ENCODE assay signal across 3 cellular contexts in genomic region chr19:1482361-1483066, GRCh38.
A peak's percentile ranks its signal among the peaks of the same experiment; 100 is the strongest.
TF ChIP-seq lines count a peak whose summit lies in the region.

No MANE protein-coding gene starts in this region.

TF ChIP-seq in SK-N-SH, 30 proteins besides CTCF, POLR2A, EP300 and RAD21:
- TF ChIP-seq, protein P1, sequence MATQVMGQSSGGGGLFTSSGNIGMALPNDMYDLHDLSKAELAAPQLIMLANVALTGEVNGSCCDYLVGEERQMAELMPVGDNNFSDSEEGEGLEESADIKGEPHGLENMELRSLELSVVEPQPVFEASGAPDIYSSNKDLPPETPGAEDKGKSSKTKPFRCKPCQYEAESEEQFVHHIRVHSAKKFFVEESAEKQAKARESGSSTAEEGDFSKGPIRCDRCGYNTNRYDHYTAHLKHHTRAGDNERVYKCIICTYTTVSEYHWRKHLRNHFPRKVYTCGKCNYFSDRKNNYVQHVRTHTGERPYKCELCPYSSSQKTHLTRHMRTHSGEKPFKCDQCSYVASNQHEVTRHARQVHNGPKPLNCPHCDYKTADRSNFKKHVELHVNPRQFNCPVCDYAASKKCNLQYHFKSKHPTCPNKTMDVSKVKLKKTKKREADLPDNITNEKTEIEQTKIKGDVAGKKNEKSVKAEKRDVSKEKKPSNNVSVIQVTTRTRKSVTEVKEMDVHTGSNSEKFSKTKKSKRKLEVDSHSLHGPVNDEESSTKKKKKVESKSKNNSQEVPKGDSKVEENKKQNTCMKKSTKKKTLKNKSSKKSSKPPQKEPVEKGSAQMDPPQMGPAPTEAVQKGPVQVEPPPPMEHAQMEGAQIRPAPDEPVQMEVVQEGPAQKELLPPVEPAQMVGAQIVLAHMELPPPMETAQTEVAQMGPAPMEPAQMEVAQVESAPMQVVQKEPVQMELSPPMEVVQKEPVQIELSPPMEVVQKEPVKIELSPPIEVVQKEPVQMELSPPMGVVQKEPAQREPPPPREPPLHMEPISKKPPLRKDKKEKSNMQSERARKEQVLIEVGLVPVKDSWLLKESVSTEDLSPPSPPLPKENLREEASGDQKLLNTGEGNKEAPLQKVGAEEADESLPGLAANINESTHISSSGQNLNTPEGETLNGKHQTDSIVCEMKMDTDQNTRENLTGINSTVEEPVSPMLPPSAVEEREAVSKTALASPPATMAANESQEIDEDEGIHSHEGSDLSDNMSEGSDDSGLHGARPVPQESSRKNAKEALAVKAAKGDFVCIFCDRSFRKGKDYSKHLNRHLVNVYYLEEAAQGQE (IDR thresholded peaks at IDR 0.05; ENCODE audit: low read depth, low read length): no peak
- TF ChIP-seq, protein P2, sequence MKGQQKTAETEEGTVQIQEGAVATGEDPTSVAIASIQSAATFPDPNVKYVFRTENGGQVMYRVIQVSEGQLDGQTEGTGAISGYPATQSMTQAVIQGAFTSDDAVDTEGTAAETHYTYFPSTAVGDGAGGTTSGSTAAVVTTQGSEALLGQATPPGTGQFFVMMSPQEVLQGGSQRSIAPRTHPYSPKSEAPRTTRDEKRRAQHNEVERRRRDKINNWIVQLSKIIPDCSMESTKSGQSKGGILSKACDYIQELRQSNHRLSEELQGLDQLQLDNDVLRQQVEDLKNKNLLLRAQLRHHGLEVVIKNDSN (IDR thresholded peaks at IDR 0.05; ENCODE audit: borderline replicate concordance, low read depth): no peak
- no peak for TF ChIP-seq RCOR1 (IDR thresholded peaks at IDR 0.05; ENCODE audit: low read length)
- no peak for TF ChIP-seq GATA2 (CRISPR knock-in tag; IDR thresholded peaks at IDR 0.05)
- no peak for TF ChIP-seq FOXM1 (IDR thresholded peaks at IDR 0.05; ENCODE audit: low read depth)
- no peak for TF ChIP-seq TEAD4 (IDR thresholded peaks at IDR 0.05; ENCODE audit: borderline replicate concordance, insufficient read depth)
- no peak for TF ChIP-seq TCF12 (IDR thresholded peaks at IDR 0.05)
- TF ChIP-seq MEF2A (IDR thresholded peaks at IDR 0.05; ENCODE audit: borderline replicate concordance, low read depth): no peak

TF ChIP-seq in SK-N-SH treated with all-trans-retinoic acid at 6 μM for 48 hours, 23 proteins besides CTCF, POLR2A, EP300 and RAD21 (continued from another document):
- TF ChIP-seq, protein P3, sequence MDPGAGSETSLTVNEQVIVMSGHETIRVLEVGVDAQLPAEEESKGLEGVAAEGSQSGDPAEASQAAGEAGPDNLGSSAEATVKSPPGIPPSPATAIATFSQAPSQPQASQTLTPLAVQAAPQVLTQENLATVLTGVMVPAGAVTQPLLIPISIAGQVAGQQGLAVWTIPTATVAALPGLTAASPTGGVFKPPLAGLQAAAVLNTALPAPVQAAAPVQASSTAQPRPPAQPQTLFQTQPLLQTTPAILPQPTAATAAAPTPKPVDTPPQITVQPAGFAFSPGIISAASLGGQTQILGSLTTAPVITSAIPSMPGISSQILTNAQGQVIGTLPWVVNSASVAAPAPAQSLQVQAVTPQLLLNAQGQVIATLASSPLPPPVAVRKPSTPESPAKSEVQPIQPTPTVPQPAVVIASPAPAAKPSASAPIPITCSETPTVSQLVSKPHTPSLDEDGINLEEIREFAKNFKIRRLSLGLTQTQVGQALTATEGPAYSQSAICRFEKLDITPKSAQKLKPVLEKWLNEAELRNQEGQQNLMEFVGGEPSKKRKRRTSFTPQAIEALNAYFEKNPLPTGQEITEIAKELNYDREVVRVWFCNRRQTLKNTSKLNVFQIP (CRISPR knock-in tag; IDR thresholded peaks at IDR 0.05; ENCODE audit: borderline replicate concordance, low read depth): no peak
- TF ChIP-seq SNAI2 (CRISPR knock-in tag; IDR thresholded peaks at IDR 0.05) (no peak), CSDC2 (CRISPR knock-in tag; IDR thresholded peaks at IDR 0.05) (no peak), ZFP3 (CRISPR knock-in tag; IDR thresholded peaks at IDR 0.05) (no peak), ZNF70 (CRISPR knock-in tag; IDR thresholded peaks at IDR 0.05) (no peak), ZNF565 (CRISPR knock-in tag; conservative IDR thresholded peaks at IDR 0.05; ENCODE audit: low read depth) (no peak)

TF ChIP-seq in HEK293, 187 proteins besides CTCF, POLR2A, EP300 and RAD21 (continued from another document):
- TF ChIP-seq, protein P1 (tag by site-specific recombination; IDR thresholded peaks at IDR 0.05): peak; percentile 56; the same call in 1 of the 2 replicates
- TF ChIP-seq ZNF473 (tag by site-specific recombination; IDR thresholded peaks at IDR 0.05) (no peak), ZSCAN30 (tag by site-specific recombination; IDR thresholded peaks at IDR 0.05) (0 out of 2 replicates have a peak, but pooled peaks have one; percentile 38), PATZ1 (tag by site-specific recombination; IDR thresholded peaks at IDR 0.05) (0 out of 2 replicates have a peak, but pooled peaks have one; percentile 15), KLF1 (tag by site-specific recombination; IDR thresholded peaks at IDR 0.05) (peak; percentile 38; the same call in 1 of the 2 replicates), ZNF248 (tag by site-specific recombination; IDR thresholded peaks at IDR 0.05) (no peak), EGR2 (tag by site-specific recombination; IDR thresholded peaks at IDR 0.05; ENCODE audit: low read depth) (no peak), KLF8 (tag by site-specific recombination; IDR thresholded peaks at IDR 0.05) (peak; percentile 26; the same call in 1 of the 2 replicates), ZNF580 (tag by site-specific recombination; IDR thresholded peaks at IDR 0.05) (0 out of 2 replicates have a peak, but pooled peaks have one; percentile 22), ZNF223 (tag by site-specific recombination; IDR thresholded peaks at IDR 0.05) (no peak), ZFHX2 (tag by site-specific recombination; conservative IDR thresholded peaks at IDR 0.05) (no peak), ZNF354C (tag by site-specific recombination; IDR thresholded peaks at IDR 0.05; ENCODE audit: borderline replicate concordance, low read depth) (no peak), ZNF501 (tag by site-specific recombination; IDR thresholded peaks at IDR 0.05) (no peak)
- TF ChIP-seq, protein P4, sequence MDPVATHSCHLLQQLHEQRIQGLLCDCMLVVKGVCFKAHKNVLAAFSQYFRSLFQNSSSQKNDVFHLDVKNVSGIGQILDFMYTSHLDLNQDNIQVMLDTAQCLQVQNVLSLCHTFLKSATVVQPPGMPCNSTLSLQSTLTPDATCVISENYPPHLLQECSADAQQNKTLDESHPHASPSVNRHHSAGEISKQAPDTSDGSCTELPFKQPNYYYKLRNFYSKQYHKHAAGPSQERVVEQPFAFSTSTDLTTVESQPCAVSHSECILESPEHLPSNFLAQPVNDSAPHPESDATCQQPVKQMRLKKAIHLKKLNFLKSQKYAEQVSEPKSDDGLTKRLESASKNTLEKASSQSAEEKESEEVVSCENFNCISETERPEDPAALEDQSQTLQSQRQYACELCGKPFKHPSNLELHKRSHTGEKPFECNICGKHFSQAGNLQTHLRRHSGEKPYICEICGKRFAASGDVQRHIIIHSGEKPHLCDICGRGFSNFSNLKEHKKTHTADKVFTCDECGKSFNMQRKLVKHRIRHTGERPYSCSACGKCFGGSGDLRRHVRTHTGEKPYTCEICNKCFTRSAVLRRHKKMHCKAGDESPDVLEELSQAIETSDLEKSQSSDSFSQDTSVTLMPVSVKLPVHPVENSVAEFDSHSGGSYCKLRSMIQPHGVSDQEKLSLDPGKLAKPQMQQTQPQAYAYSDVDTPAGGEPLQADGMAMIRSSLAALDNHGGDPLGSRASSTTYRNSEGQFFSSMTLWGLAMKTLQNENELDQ (tag by site-specific recombination; IDR thresholded peaks at IDR 0.05; ENCODE audit: low read depth): no peak
TF ChIP-seq in HEK293: peak in this region for 11.
